ENCODE assay signal across 14 cellular contexts in the genomic region with DNA sequence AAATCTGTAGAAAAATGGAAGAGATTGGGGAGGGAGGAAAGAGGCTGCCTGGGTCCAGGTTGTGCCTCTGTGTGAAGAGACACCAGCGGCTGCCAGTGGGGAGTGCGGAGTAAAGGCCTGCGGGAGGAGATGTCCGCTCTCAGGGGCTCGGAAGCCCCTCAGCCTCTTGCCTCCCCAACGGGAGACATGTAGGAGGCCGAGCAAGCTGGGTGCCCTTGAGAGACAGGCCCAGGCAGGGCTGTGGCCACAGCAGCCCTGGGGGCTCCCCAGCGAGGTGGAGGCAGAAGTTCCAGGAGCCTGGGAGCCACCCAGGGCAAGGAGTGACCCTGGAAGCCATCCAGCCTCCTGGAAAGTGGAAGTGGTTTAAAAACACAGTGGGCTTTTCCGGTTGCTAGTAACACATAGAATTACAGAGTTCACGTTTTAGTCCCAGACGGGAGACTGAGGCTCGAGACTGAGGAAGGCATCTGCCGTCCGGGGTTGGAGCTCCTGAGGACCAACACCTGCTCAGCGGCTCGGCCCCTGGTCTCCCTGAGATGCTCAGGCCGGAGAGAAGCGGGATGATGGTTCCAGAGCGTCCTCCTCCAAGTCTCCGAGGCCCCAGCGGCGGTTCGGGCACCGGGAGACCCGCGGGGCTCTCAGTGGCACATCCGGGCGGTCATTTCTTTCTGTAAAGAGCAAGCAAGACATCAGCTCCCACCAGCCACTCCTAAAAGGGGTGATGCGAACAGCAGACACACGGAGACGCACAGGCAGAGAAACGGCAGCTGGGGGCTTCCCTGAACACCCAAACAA. TPM values are rescaled to one million over a fixed set of nuclear protein-coding genes. Genes with fewer than 3 reads are reported as not detected.
DNase-seq lines count a peak whose midpoint lies in the region; ATAC-seq and TF ChIP-seq lines count a peak whose summit lies in the region.
"Had no signal": no experiment of that assay in that cellular context is flagged by ENCODE, and none has a peak within 500 bp of the region (broad histone marks: within the 10 kb centered on the region; RNA-seq: fewer than 3 reads in every experiment).

No MANE protein-coding gene starts in this region.

- no peak for TF ChIP-seq CTCF in Caco-2 (IDR thresholded peaks at IDR 0.05; ENCODE audit: insufficient read depth in 1 of 2, low read depth in 1 of 2, low read length in 1 of 2, severe bottlenecking in 1 of 2, unreplicated experiment in 1 of 2)

- H3K4me1 Mint-ChIP-seq in activated naive CD4-positive, alpha-beta T cell treated with anti-CD3 and anti-CD28 coated beads for 36 hours (ENCODE audit: low read depth) = peaks cover 7% of the 10 kb centered on the region
- H3K4me1 Mint-ChIP-seq in T-helper 17 cell (peaks cover 25% of the 10 kb centered on the region), Caco-2 (ENCODE audit: low read depth, unreplicated experiment) (no peaks in the 10 kb centered on the region)
- peaks cover 12 to 27% of the 10 kb centered on the region in 2 donors for H3K4me1 Mint-ChIP-seq in effector memory CD8-positive, alpha-beta T cell (ENCODE audit: low read depth in 2 of 2)
- H3K4me1 Mint-ChIP-seq in stimulated activated memory B cell treated with anti-CD40 and anti-IgM and Interleukin-4, amounts not matched to agents 10 μg/mL and 1 μg/mL and 100 μg/mL, for 72 hours = peaks cover 70% of the 10 kb centered on the region

- H3K9me3 Mint-ChIP-seq in activated naive CD4-positive, alpha-beta T cell treated with anti-CD3 and anti-CD28 coated beads for 36 hours = no peaks in the 10 kb centered on the region
- H3K9me3 Mint-ChIP-seq in effector memory CD8-positive, alpha-beta T cell = no peaks in the 10 kb centered on the region
- no peaks in the 10 kb centered on the region for H3K9me3 Mint-ChIP-seq in stimulated activated memory B cell treated with anti-CD40 and anti-IgM and Interleukin-4, amounts not matched to agents 10 μg/mL and 1 μg/mL and 100 μg/mL, for 72 hours
- no peaks in the 10 kb centered on the region for H3K9me3 Mint-ChIP-seq in Caco-2 (ENCODE audit: unreplicated experiment)

- H3K27me3 ChIP-seq in Caco-2 (replicated peaks; ENCODE audit: control insufficient read depth, insufficient read depth, low read length) = no peaks in the 10 kb centered on the region
- H3K27me3 ChIP-seq: sigmoid colon had no signal

- intact Hi-C loops in activated naive CD4-positive, alpha-beta T cell treated with anti-CD3 and anti-CD28 coated beads for 36 hours (cut with micrococcal nuclease) = no loop called here
- intact Hi-C loops in Caco-2 (cut with micrococcal nuclease; ENCODE audit: unreplicated experiment) = no loop called here

- no peak overlapping the region for H3K4me3 Mint-ChIP-seq in activated naive CD4-positive, alpha-beta T cell treated with anti-CD3 and anti-CD28 coated beads for 36 hours
- H3K4me3 Mint-ChIP-seq in T-helper 17 cell (peak overlapping the region; percentile 28), Caco-2 (ENCODE audit: unreplicated experiment) (no peak overlapping the region)
- peak overlapping the region; percentile 1 to 43 for H3K4me3 Mint-ChIP-seq in effector memory CD8-positive, alpha-beta T cell
- peak overlapping the region; percentile 25 for H3K4me3 Mint-ChIP-seq in stimulated activated memory B cell treated with anti-CD40 and anti-IgM and Interleukin-4, amounts not matched to agents 10 μg/mL and 1 μg/mL and 100 μg/mL, for 72 hours

- no peak for DNase-seq in activated naive CD4-positive, alpha-beta T cell treated with anti-CD3 and anti-CD28 coated beads for 36 hours
- DNase-seq in activated naive CD4-positive, alpha-beta T cell (lab: John Stamatoyannopoulos, UW) = no peak
- DNase-seq in T-helper 17 cell (no peak), pons (ENCODE audit: low spot score) (no peak), Caco-2 (no peak)
- DNase-seq in effector memory CD8-positive, alpha-beta T cell = no peak
- DNase-seq: activated T-cell treated with anti-CD3 and anti-CD28 coated beads, Interleukin-2, amount 50 U/mL, for 48 hours; NCI-H1436 treated with DMSO at 0.1 percent for 48 hours; NCI-H2227 treated with DMSO at 0.1 percent for 48 hours; NK-92 treated with Interleukin-12 subunit alpha and Interleukin-12 subunit beta, amount 100 ng/mL, for 24 hours; sigmoid colon; stimulated activated CD4-positive, alpha-beta T cell treated with anti-CD3 and anti-CD28 coated beads, Interleukin-1b, Interleukin-23, amount 100 ng/mL, for 48 hours had no signal

- no peaks in the 10 kb centered on the region for H3K27me3 Mint-ChIP-seq in activated naive CD4-positive, alpha-beta T cell treated with anti-CD3 and anti-CD28 coated beads for 36 hours (ENCODE audit: low read depth)
- H3K27me3 Mint-ChIP-seq in T-helper 17 cell (no peaks in the 10 kb centered on the region), Caco-2 (ENCODE audit: insufficient read depth, unreplicated experiment) (no peaks in the 10 kb centered on the region)
- H3K27me3 Mint-ChIP-seq in effector memory CD8-positive, alpha-beta T cell = no peaks in the 10 kb centered on the region
- H3K27me3 Mint-ChIP-seq in stimulated activated memory B cell treated with anti-CD40 and anti-IgM and Interleukin-4, amounts not matched to agents 10 μg/mL and 1 μg/mL and 100 μg/mL, for 72 hours = no peaks in the 10 kb centered on the region

- CTCF ChIA-PET in activated naive CD4-positive, alpha-beta T cell treated with anti-CD3 and anti-CD28 coated beads for 36 hours (lab: Charles Lee) = no interaction called here
- CTCF ChIA-PET in Caco-2 (lab: Charles Lee) = no interaction called here

- peak overlapping the region; percentile 13 for H3K27ac Mint-ChIP-seq in activated naive CD4-positive, alpha-beta T cell treated with anti-CD3 and anti-CD28 coated beads for 36 hours
- H3K27ac Mint-ChIP-seq in T-helper 17 cell = peak overlapping the region; percentile 73
- peak overlapping the region; percentile 90 to 92 for H3K27ac Mint-ChIP-seq in effector memory CD8-positive, alpha-beta T cell
- H3K27ac Mint-ChIP-seq in stimulated activated memory B cell treated with anti-CD40 and anti-IgM and Interleukin-4, amounts not matched to agents 10 μg/mL and 1 μg/mL and 100 μg/mL, for 72 hours = peak overlapping the region; percentile 84
- no peak overlapping the region for H3K27ac Mint-ChIP-seq in Caco-2 (ENCODE audit: unreplicated experiment)

- no peak for ATAC-seq in T-helper 17 cell
- no peak for ATAC-seq in effector memory CD8-positive, alpha-beta T cell (replicated peaks)
- ATAC-seq in stimulated activated memory B cell treated with anti-CD40 and anti-IgM and Interleukin-4, amounts not matched to agents 10 μg/mL and 1 μg/mL and 100 μg/mL, for 72 hours = no peak
- ATAC-seq in HG03175 (IDR thresholded peaks at IDR 0.05; ENCODE audit: unreplicated experiment) = no peak

- peaks cover 42% of the 10 kb centered on the region for H3K36me3 Mint-ChIP-seq in activated naive CD4-positive, alpha-beta T cell treated with anti-CD3 and anti-CD28 coated beads for 36 hours (ENCODE audit: low read depth)
- H3K36me3 Mint-ChIP-seq in T-helper 17 cell (ENCODE audit: low read depth) = peaks cover 4% of the 10 kb centered on the region
- H3K36me3 Mint-ChIP-seq in effector memory CD8-positive, alpha-beta T cell (ENCODE audit: insufficient read depth) = peaks cover 100% of the 10 kb centered on the region
- H3K36me3 Mint-ChIP-seq in stimulated activated memory B cell treated with anti-CD40 and anti-IgM and Interleukin-4, amounts not matched to agents 10 μg/mL and 1 μg/mL and 100 μg/mL, for 72 hours = peaks cover 48% of the 10 kb centered on the region
- peaks cover 9% of the 10 kb centered on the region for H3K36me3 Mint-ChIP-seq in Caco-2 (ENCODE audit: insufficient read depth, unreplicated experiment)

- H3K9me3 ChIP-seq in T-helper 17 cell (ENCODE audit: control insufficient read depth, low read length, poor library complexity, severe bottlenecking) (no peaks in the 10 kb centered on the region), Caco-2 (no peaks in the 10 kb centered on the region)
- H3K9me3 ChIP-seq: sigmoid colon had no signal

- no peak overlapping the region for H3K4me3 ChIP-seq in Caco-2 (ENCODE audit: low read depth, low read length)
- H3K4me3 ChIP-seq: sigmoid colon had no signal

- no TSS peak for BruUV-seq in Caco-2 (replicated peaks; lab: Mats Ljungman, UMichigan)

- no peaks in the 10 kb centered on the region for H3K4me1 ChIP-seq in Caco-2

- no peaks in the 10 kb centered on the region; the same call in 1 of the 2 replicates for H3K36me3 ChIP-seq in Caco-2 (ENCODE audit: control insufficient read depth, insufficient read depth, low read length)

- POLR2A ChIA-PET in Caco-2 (lab: Charles Lee) = no interaction called here

RNA-seq across cellular contexts. Expression of a gene that starts 21.9 kb away (rescaled TPM):
- total RNA-seq in activated naive CD4-positive, alpha-beta T cell treated with anti-CD3 and anti-CD28 coated beads for 36 hours = 100 to 1,000 TPM; 155 to 157 TPM
- total RNA-seq in T-helper 17 cell = 100 to 1,000 TPM; 256 to 288 TPM
- total RNA-seq in Caco-2 (2022) = 136 and 162 TPM in 2 replicates

RNA-seq across cellular contexts. Expression of a gene that starts 23.2 kb away (rescaled TPM):
- total RNA-seq in activated naive CD4-positive, alpha-beta T cell treated with anti-CD3 and anti-CD28 coated beads for 36 hours = 10 to 100 TPM; 43.7 to 44.1 TPM
- total RNA-seq in T-helper 17 cell (100 to 1,000 TPM; 108 to 162 TPM), Caco-2 (2022) (10.8 and 11.7 TPM in 2 replicates)

RNA-seq across cellular contexts. Expression of a gene that starts 23.8 kb away (rescaled TPM):
- 10 to 100 TPM; 13.1 to 14.2 TPM for total RNA-seq in activated naive CD4-positive, alpha-beta T cell treated with anti-CD3 and anti-CD28 coated beads for 36 hours
- total RNA-seq in T-helper 17 cell (10 to 100 TPM; 12.3 to 19.8 TPM), Caco-2 (2022) (1.1 and 1.6 TPM in 2 replicates)

RNA-seq across cellular contexts. Expression of a gene that starts 57.4 kb away (rescaled TPM):
- total RNA-seq in activated naive CD4-positive, alpha-beta T cell treated with anti-CD3 and anti-CD28 coated beads for 36 hours = 10 to 100 TPM; 37.0 to 49.0 TPM
- total RNA-seq in T-helper 17 cell (10 to 100 TPM; 53.4 to 64.6 TPM), Caco-2 (2022) (47.0 and 52.2 TPM in 2 replicates)

Comparison
In these comparisons a context has a peak if more than half of its experiments do, and no peak if none do; other contexts are left out.
1. H3K4me3 Mint-ChIP-seq: peak in T-helper 17 cell (single experiment), effector memory CD8-positive, alpha-beta T cell (2 of 2) and stimulated activated memory B cell treated with anti-CD40 and anti-IgM and Interleukin-4, amounts not matched to agents 10 μg/mL and 1 μg/mL and 100 μg/mL, for 72 hours (single experiment); none in activated naive CD4-positive, alpha-beta T cell treated with anti-CD3 and anti-CD28 coated beads for 36 hours (single experiment) and Caco-2 (single experiment).